9 cellular contexts compared by ENCODE assay signal in genomic region chr5:139651863-139652787, GRCh38. TPM values are rescaled to one million over a fixed set of nuclear protein-coding genes. Genes with fewer than 3 reads are reported as not detected.
DNase-seq lines count a peak whose midpoint lies in the region; ATAC-seq and TF ChIP-seq lines count a peak whose summit lies in the region.
"Had no signal": no experiment of that assay in that cellular context is flagged by ENCODE, and none has a peak within 500 bp of the region (broad histone marks: within the 10 kb centered on the region; RNA-seq: fewer than 3 reads in every experiment).

No MANE protein-coding gene starts in this region.

- no peaks in the 10 kb centered on the region for H3K36me3 ChIP-seq in esophagus (ENCODE audit: control insufficient read depth in 2 of 2, insufficient read depth in 2 of 2, low read length in 1 of 2)
- no peaks in the 10 kb centered on the region for H3K36me3 ChIP-seq in mucosa of descending colon (ENCODE audit: low read depth)

- peak overlapping the region; percentile 76 to 86 for H3K27ac ChIP-seq in esophagus (ENCODE audit: low read depth in 2 of 2, low read length in 1 of 2)
- H3K27ac ChIP-seq: 22Rv1 had no signal

- H3K27me3 ChIP-seq in esophagus (ENCODE audit: control insufficient read depth in 1 of 2, insufficient read depth in 2 of 2, low read length in 2 of 2): peaks cover 0 to 3% of the 10 kb centered on the region in 2 donors

- intact Hi-C loops in mucosa of descending colon (cut with DNase I, micrococcal nuclease): no loop called here

- no peaks in the 10 kb centered on the region for H3K9me3 Mint-ChIP-seq in stimulated activated naive CD8-positive, alpha-beta T cell treated with anti-CD3 and anti-CD28 coated beads, Interleukin-15, amount 100 ng/mL, for 72 hours

- DNase-seq in DMS153 (lab: John Stamatoyannopoulos, UW): peak; percentile 11
- DNase-seq in DMS153 treated with DMSO at 0.1 percent for 48 hours (lab: John Stamatoyannopoulos, UW; ENCODE audit: unreplicated experiment): no peak
- DNase-seq in NCI-H2196 treated with DMSO at 0.1 percent for 48 hours (lab: John Stamatoyannopoulos, UW; ENCODE audit: unreplicated experiment): peak; percentile 36
- DNase-seq in activated T-cell treated with anti-CD3 and anti-CD28 coated beads for 4 hours: peak; percentile 56
- DNase-seq in mucosa of descending colon: peak; percentile 84 to 88 (median 85)
- DNase-seq in stimulated activated naive CD8-positive, alpha-beta T cell treated with anti-CD3 and anti-CD28 coated beads, Interleukin-15, amount 100 ng/mL, for 72 hours: peak; percentile 70 to 76

- H3K4me3 ChIP-seq in esophagus (ENCODE audit: low read depth in 1 of 2, low read length in 2 of 2): no peak overlapping the region
- no peak overlapping the region for H3K4me3 ChIP-seq in mucosa of descending colon

- H3K9me3 ChIP-seq in esophagus (ENCODE audit: control insufficient read depth in 2 of 2, insufficient read depth in 1 of 2, low read depth in 1 of 2, low read length in 1 of 2) (no peaks in the 10 kb centered on the region), mucosa of descending colon (no peaks in the 10 kb centered on the region)

- H3K4me1 ChIP-seq in esophagus (ENCODE audit: control insufficient read depth in 2 of 2, insufficient read depth in 2 of 2, low read length in 1 of 2) (peaks cover 7 to 25% of the 10 kb centered on the region in 2 donors), mucosa of descending colon (ENCODE audit: low read depth) (peaks cover 56% of the 10 kb centered on the region)

- H3K4me1 Mint-ChIP-seq in stimulated activated naive CD8-positive, alpha-beta T cell treated with anti-CD3 and anti-CD28 coated beads, Interleukin-15, amount 100 ng/mL, for 72 hours: peaks cover 62% of the 10 kb centered on the region

- TF ChIP-seq CTCF in mucosa of descending colon (IDR thresholded peaks at IDR 0.05): no peak

- peaks cover 81% of the 10 kb centered on the region for H3K27me3 Mint-ChIP-seq in stimulated activated naive CD8-positive, alpha-beta T cell treated with anti-CD3 and anti-CD28 coated beads, Interleukin-15, amount 100 ng/mL, for 72 hours

- ATAC-seq in HG02610 (IDR thresholded peaks at IDR 0.05; ENCODE audit: unreplicated experiment) (peak; percentile 39), mucosa of descending colon (peak; percentile 8)
- ATAC-seq in stimulated activated naive CD8-positive, alpha-beta T cell treated with anti-CD3 and anti-CD28 coated beads, Interleukin-15, amount 100 ng/mL, for 72 hours: peak; percentile 63

- H3K27ac Mint-ChIP-seq in stimulated activated naive CD8-positive, alpha-beta T cell treated with anti-CD3 and anti-CD28 coated beads, Interleukin-15, amount 100 ng/mL, for 72 hours: no peak overlapping the region

- 10 to 16% methylated on average over 11 to 23 of the region's 23 CpGs for WGBS in esophagus, 2 donors

- H3K4me3 Mint-ChIP-seq in stimulated activated naive CD8-positive, alpha-beta T cell treated with anti-CD3 and anti-CD28 coated beads, Interleukin-15, amount 100 ng/mL, for 72 hours: peak overlapping the region; percentile 2 to 14

RNA-seq across cellular contexts. Expression of gene CXXC5, which starts 4.0 kb away (rescaled TPM):
- 10 to 100 TPM; 21.9 to 27.8 TPM for polyA plus RNA-seq in esophagus
- 10 to 100 TPM; 28.1 to 31.0 (median 28.3) TPM for total RNA-seq in mucosa of descending colon

Comparison
In these comparisons a context has a peak if more than half of its experiments do, and no peak if none do; other contexts are left out.
1. ATAC-seq: peak in every context shown above with its lines; median percentile 63 in stimulated activated naive CD8-positive, alpha-beta T cell treated with anti-CD3 and anti-CD28 coated beads, Interleukin-15, amount 100 ng/mL, for 72 hours; 39 in HG02610; 8 in mucosa of descending colon.